Comparison of ENCODE assay signal across 12 cellular contexts in the genomic region with DNA sequence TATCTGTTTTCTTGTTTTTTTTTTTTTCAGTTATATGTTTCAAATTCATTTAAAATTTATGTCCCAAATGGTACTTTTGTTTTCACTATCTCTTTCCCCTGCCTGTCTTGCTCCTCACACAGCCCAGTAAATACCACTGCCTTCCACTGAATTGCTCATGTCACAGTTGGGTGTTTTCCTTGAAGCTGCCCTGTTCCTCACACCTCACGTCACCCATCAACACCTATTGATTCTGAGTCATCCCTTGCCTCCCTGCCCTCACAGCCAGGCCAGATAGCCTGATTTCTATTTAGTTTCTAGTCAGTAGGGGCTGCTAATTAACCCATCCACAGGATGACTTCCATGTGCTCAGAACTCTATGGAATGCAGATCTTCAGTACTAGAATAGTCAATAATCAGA.
DNase-seq lines count a peak whose midpoint lies in the region; ATAC-seq and TF ChIP-seq lines count a peak whose summit lies in the region.
"Had no signal": no experiment of that assay in that cellular context is flagged by ENCODE, and none has a peak within 500 bp of the region (broad histone marks: within the 10 kb centered on the region; RNA-seq: fewer than 3 reads in every experiment).

No MANE protein-coding gene starts in this region.

- H3K27ac ChIP-seq in WERI-Rb-1, result no peak overlapping the region
- H3K27ac ChIP-seq: thyroid gland had no signal

- H3K4me3 ChIP-seq in WERI-Rb-1 (ENCODE audit: low read depth, low read length), result no peak overlapping the region
- H3K4me3 ChIP-seq: thyroid gland had no signal

- H3K27me3 ChIP-seq in WERI-Rb-1 (ENCODE audit: insufficient read depth, low read depth, severe bottlenecking), result no peaks in the 10 kb centered on the region
- H3K27me3 ChIP-seq: thyroid gland had no signal

- DNase-seq in RKO (ENCODE audit: low spot score) (peak; percentile 1), NCI-H187 treated with DMSO at 0.1 percent for 48 hours (lab: John Stamatoyannopoulos, UW) (no peak), WERI-Rb-1 (no peak), amygdala (lab: John Stamatoyannopoulos, UW) (no peak), anterior cingulate cortex (lab: John Stamatoyannopoulos, UW) (no peak)
- DNase-seq: activated CD8-positive, alpha-beta memory T cell treated with anti-CD3 and anti-CD28 coated beads, Interleukin-2, amount 50 U/mL, for 4 hours; activated naive CD8-positive, alpha-beta T cell treated with anti-CD3 and anti-CD28 coated beads, Interleukin-2, amount 50 U/mL, for 24 hours; dermis blood vessel endothelial cell; thyroid gland had no signal

- peak; percentile 84 for ATAC-seq in GM18498 (IDR thresholded peaks at IDR 0.05; ENCODE audit: unreplicated experiment)
- ATAC-seq in GM19463 (IDR thresholded peaks at IDR 0.05; ENCODE audit: unreplicated experiment), result peak; percentile 100
- ATAC-seq in HG02884 (IDR thresholded peaks at IDR 0.05; ENCODE audit: unreplicated experiment), result peak; percentile 98
- ATAC-seq: activated naive CD8-positive, alpha-beta T cell treated with anti-CD3 and anti-CD28 coated beads, Interleukin-2, amount 50 U/mL, for 24 hours had no signal

- no peak for TF ChIP-seq CTCF in WERI-Rb-1 (IDR thresholded peaks at IDR 0.05; ENCODE audit: low read depth, low read length)

- peaks cover 6% of the 10 kb centered on the region for H3K9me3 ChIP-seq in WERI-Rb-1 (ENCODE audit: severe bottlenecking)
- H3K9me3 ChIP-seq: thyroid gland had no signal

- no peaks in the 10 kb centered on the region for H3K36me3 ChIP-seq in WERI-Rb-1
- H3K36me3 ChIP-seq: thyroid gland had no signal
